In the genomic region with DNA sequence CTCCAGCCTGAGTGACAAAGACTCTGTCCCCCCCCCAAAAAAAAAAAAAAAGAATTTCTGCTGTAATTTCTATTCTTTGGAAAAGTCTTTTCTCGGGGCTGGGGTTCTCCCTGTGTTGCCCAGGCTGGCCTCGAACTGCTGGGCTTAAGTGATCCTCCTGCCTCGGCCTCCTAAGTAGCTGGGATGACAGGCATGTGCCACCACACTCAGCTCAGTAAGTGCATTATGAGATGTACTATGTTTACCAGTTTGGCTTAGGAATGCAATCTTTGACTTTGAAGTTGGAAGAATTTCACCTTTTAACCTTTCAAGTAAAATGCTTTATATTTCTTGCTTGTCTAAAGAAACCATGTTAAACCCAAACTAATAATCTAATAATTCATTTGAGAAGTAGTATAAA, we compare ENCODE assay signal across 30 cellular contexts.
"Had no signal": no experiment of that assay in that cellular context is flagged by ENCODE, and none has a peak within 500 bp of the region (broad histone marks: within the 10 kb centered on the region; RNA-seq: fewer than 3 reads in every experiment).

No MANE protein-coding gene starts in this region.

- H3K27ac ChIP-seq: ovary, parathyroid adenoma, psoas muscle, skin epidermis, spleen, stomach, thoracic aorta, thyroid gland, tibial nerve, uterus had no signal

- H3K4me3 ChIP-seq: ovary, psoas muscle, skin epidermis, smooth muscle cell, spleen, stomach, thoracic aorta, thyroid gland, tibial nerve, upper lobe of left lung, uterus had no signal

- H3K9ac ChIP-seq: parathyroid adenoma had no signal

- DNase-seq: naive B cell; naive thymus-derived CD8-positive, alpha-beta T cell; nephron progenitor cell; occipital lobe; ovary; posterior cingulate gyrus; psoas muscle; right cardiac atrium; spleen; stimulated activated CD4-positive, alpha-beta T cell treated with anti-CD3 and anti-CD28 coated beads, Interleukin-12 subunit alpha, Interleukin-12 subunit beta, amount 100 ng/mL, for 4 hours; stimulated activated CD4-positive, alpha-beta T cell treated with anti-CD3 and anti-CD28 coated beads, Interleukin-1b, Interleukin-23, amount 100 ng/mL, for 48 hours; stimulated activated CD4-positive, alpha-beta T cell treated with anti-CD3 and anti-CD28 coated beads, Interleukin-4, amount 100 ng/mL, for 1 hour; stimulated activated CD4-positive, alpha-beta T cell treated with anti-CD3 and anti-CD28 coated beads, Interleukin-4, amount 100 ng/mL, for 4 hours; stimulated activated CD8-positive, alpha-beta memory T cell treated with anti-CD3 and anti-CD28 coated beads, Interleukin-4, amount 100 ng/mL, for 48 hours; stimulated activated naive B cell treated with anti-CD40 and anti-IgM and Interleukin-4, amounts not matched to agents 10 μg/mL and 1 μg/mL and 100 μg/mL, for 72 hours; stimulated activated naive CD4-positive, alpha-beta T cell treated with Interleukin-2 at 50 U/mL for 16 hours; stomach; thyroid gland; uterus had no signal

- H3K4me2 ChIP-seq: smooth muscle cell had no signal

- H3K79me2 ChIP-seq: parathyroid adenoma had no signal

- H3K27ac Mint-ChIP-seq: naive B cell; natural killer cell treated with Interleukin-12 subunit alpha and Interleukin-12 subunit beta and Interleukin-15 and Interleukin-18, amount 100 ng/mL, for 72 hours; progenitor cell of endocrine pancreas; stimulated activated naive B cell treated with anti-CD40 and anti-IgM and Interleukin-4, amounts not matched to agents 10 μg/mL and 1 μg/mL and 100 μg/mL, for 72 hours; stimulated activated naive CD8-positive, alpha-beta T cell treated with anti-CD3 and anti-CD28 coated beads, Interleukin-15, Interleukin-2, amounts not matched to agents 100 ng/mL and 50 ng/mL, for 24 hours had no signal

- H3K9me3 Mint-ChIP-seq: naive B cell; naive thymus-derived CD8-positive, alpha-beta T cell; natural killer cell treated with Interleukin-12 subunit alpha and Interleukin-12 subunit beta and Interleukin-15 and Interleukin-18, amount 100 ng/mL, for 72 hours; nephron progenitor cell; neural crest cell; stimulated activated naive B cell treated with anti-CD40 and anti-IgM and Interleukin-4, amounts not matched to agents 10 μg/mL and 1 μg/mL and 100 μg/mL, for 72 hours; stimulated activated naive CD8-positive, alpha-beta T cell treated with anti-CD3 and anti-CD28 coated beads, Interleukin-15, Interleukin-2, amounts not matched to agents 100 ng/mL and 50 ng/mL, for 24 hours had no signal

- H3K27me3 ChIP-seq: ovary, spleen, stomach, thyroid gland, tibial nerve, upper lobe of left lung, uterus had no signal

- H3K4me3 Mint-ChIP-seq: naive B cell; naive thymus-derived CD8-positive, alpha-beta T cell; natural killer cell treated with Interleukin-12 subunit alpha and Interleukin-12 subunit beta and Interleukin-15 and Interleukin-18, amount 100 ng/mL, for 72 hours; nephron progenitor cell; neural crest cell; stimulated activated naive B cell treated with anti-CD40 and anti-IgM and Interleukin-4, amounts not matched to agents 10 μg/mL and 1 μg/mL and 100 μg/mL, for 72 hours; stimulated activated naive CD8-positive, alpha-beta T cell treated with anti-CD3 and anti-CD28 coated beads, Interleukin-15, Interleukin-2, amounts not matched to agents 100 ng/mL and 50 ng/mL, for 24 hours had no signal

- ATAC-seq: naive thymus-derived CD8-positive, alpha-beta T cell; right cardiac atrium; sciatic nerve; stimulated activated naive B cell treated with anti-CD40 and anti-IgM and Interleukin-4, amounts not matched to agents 10 μg/mL and 1 μg/mL and 100 μg/mL, for 72 hours had no signal

- H2AFZ ChIP-seq: parathyroid adenoma had no signal

- H3K27me3 Mint-ChIP-seq: naive thymus-derived CD8-positive, alpha-beta T cell; natural killer cell treated with Interleukin-12 subunit alpha and Interleukin-12 subunit beta and Interleukin-15 and Interleukin-18, amount 100 ng/mL, for 72 hours; stimulated activated naive B cell treated with anti-CD40 and anti-IgM and Interleukin-4, amounts not matched to agents 10 μg/mL and 1 μg/mL and 100 μg/mL, for 72 hours; stimulated activated naive CD8-positive, alpha-beta T cell treated with anti-CD3 and anti-CD28 coated beads, Interleukin-15, Interleukin-2, amounts not matched to agents 100 ng/mL and 50 ng/mL, for 24 hours had no signal

- H3K9me3 ChIP-seq: ovary, psoas muscle, spleen, stomach, thoracic aorta, thyroid gland, tibial nerve, upper lobe of left lung, uterus had no signal

- H3K4me1 Mint-ChIP-seq: naive B cell; nephron progenitor cell; neural crest cell; stimulated activated naive B cell treated with anti-CD40 and anti-IgM and Interleukin-4, amounts not matched to agents 10 μg/mL and 1 μg/mL and 100 μg/mL, for 72 hours had no signal

- H3K4me1 ChIP-seq: thyroid gland, uterus had no signal

- H3K36me3 ChIP-seq: ovary, spleen, stomach, thoracic aorta, thyroid gland, tibial nerve, upper lobe of left lung, uterus had no signal

- H3K36me3 Mint-ChIP-seq: naive B cell; naive thymus-derived CD8-positive, alpha-beta T cell; natural killer cell treated with Interleukin-12 subunit alpha and Interleukin-12 subunit beta and Interleukin-15 and Interleukin-18, amount 100 ng/mL, for 72 hours; stimulated activated naive B cell treated with anti-CD40 and anti-IgM and Interleukin-4, amounts not matched to agents 10 μg/mL and 1 μg/mL and 100 μg/mL, for 72 hours had no signal
